Comparison of ENCODE assay signal across 8 cellular contexts in genomic region chr9:86146671-86147070, GRCh38. TPM values are rescaled to one million over a fixed set of nuclear protein-coding genes. Genes with fewer than 3 reads are reported as not detected.
A peak's percentile ranks its signal among the peaks of the same experiment; 100 is the strongest.
DNase-seq lines count a peak whose midpoint lies in the region; ATAC-seq and TF ChIP-seq lines count a peak whose summit lies in the region.
"Not testable (repeated sequence)": the region's sequence is repeated elsewhere in the genome, so short reads cannot be mapped to it uniquely, and the experiment has no call there.
"Had no signal": no experiment of that assay in that cellular context is flagged by ENCODE, and none has a peak within 500 bp of the region (broad histone marks: within the 10 kb centered on the region; RNA-seq: fewer than 3 reads in every experiment).

No MANE protein-coding gene starts in this region.

- H3K4me3 Mint-ChIP-seq in Caco-2 (ENCODE audit: unreplicated experiment): peak overlapping the region; percentile 23

- peaks cover 11% of the 10 kb centered on the region for H3K4me1 Mint-ChIP-seq in Caco-2 (ENCODE audit: low read depth, unreplicated experiment)

- not testable (repeated sequence) for TF ChIP-seq CTCF in Caco-2 (IDR thresholded peaks at IDR 0.05; ENCODE audit: insufficient read depth in 1 of 2, low read depth in 1 of 2, low read length in 1 of 2, severe bottlenecking in 1 of 2, unreplicated experiment in 1 of 2); HCT116 (IDR thresholded peaks at IDR 0.05 in 2 of 3, conservative IDR thresholded peaks at IDR 0.05 in 1 of 3; ENCODE audit: borderline replicate concordance in 1 of 3, insufficient read depth in 1 of 3, low read depth in 2 of 3, low read length in 2 of 3); SK-N-SH (IDR thresholded peaks at IDR 0.05); fibroblast of mammary gland (conservative IDR thresholded peaks at IDR 0.05; ENCODE audit: control insufficient read depth, insufficient read depth, low read depth, low read length)

- not testable (repeated sequence) for H3K4me3 ChIP-seq in Caco-2 (ENCODE audit: low read depth, low read length); HCT116 (replicated peaks in 1 of 2; ENCODE audit: low read depth in 1 of 2, low read length in 2 of 2); SK-N-SH (ENCODE audit: low read depth in 2 of 2, low read length in 1 of 2); fibroblast of mammary gland (ENCODE audit: control insufficient read depth, low read depth, low read length)

- RAD21 ChIA-PET in HCT116 (lab: Charles Lee; ENCODE audit: low non-redundant PET in 1 of 2, low total read pairs in 2 of 2, uncharacterized antibody in 2 of 2, unreplicated experiment in 2 of 2): not testable (repeated sequence)

- not testable (repeated sequence) for DNase-seq in Caco-2; HCT116 (ENCODE audit: low read depth, low spot score); SK-N-SH
- DNase-seq in LHCN-M2 (ENCODE audit: low read depth) (peak; percentile 17), astrocyte of the hippocampus (ENCODE audit: low read depth, low spot score) (peak; percentile 37), fibroblast of mammary gland (ENCODE audit: low read depth) (peak; percentile 5), renal cortical epithelial cell (ENCODE audit: low read depth) (peak; percentile 38)

- H3K9ac ChIP-seq in HCT116 (ENCODE audit: low read length); SK-N-SH: not testable (repeated sequence)

- H3K27me3 Mint-ChIP-seq in Caco-2 (ENCODE audit: insufficient read depth, unreplicated experiment): not testable (repeated sequence)

- H3K4me1 ChIP-seq in Caco-2; SK-N-SH (ENCODE audit: control insufficient read depth in 1 of 2, insufficient read depth in 2 of 2, low read depth in 1 of 2, low read length in 1 of 2): not testable (repeated sequence)
- H3K4me1 ChIP-seq in HCT116 (ENCODE audit: control insufficient read depth in 1 of 2, insufficient read depth in 2 of 2, low read length in 2 of 2): peaks cover 0 to 17% of the 10 kb centered on the region in 2 experiments; a peak in 1 of 4 replicates

- H3K27ac ChIP-seq in HCT116 (ENCODE audit: low read depth, low read length); SK-N-SH (ENCODE audit: low read depth in 2 of 2, low read length in 1 of 2): not testable (repeated sequence)

- TF ChIP-seq RAD21 in HCT116 (IDR thresholded peaks at IDR 0.05; ENCODE audit: low read depth); SK-N-SH (IDR thresholded peaks at IDR 0.05; ENCODE audit: low read length): not testable (repeated sequence)

- not testable (repeated sequence) for H3K9me3 ChIP-seq in Caco-2; HCT116 (ENCODE audit: control insufficient read depth in 1 of 2, insufficient read depth in 1 of 2, low read depth in 1 of 2, low read length in 2 of 2); SK-N-SH

- intact Hi-C loops in Caco-2 (cut with micrococcal nuclease; ENCODE audit: unreplicated experiment); HCT116 (cut with micrococcal nuclease): not testable (repeated sequence)

- not testable (repeated sequence) for H3K79me2 ChIP-seq in HCT116 (ENCODE audit: insufficient read depth, low read length); SK-N-SH (ENCODE audit: insufficient read depth)

- H3K36me3 Mint-ChIP-seq in Caco-2 (ENCODE audit: insufficient read depth, unreplicated experiment): not testable (repeated sequence)

- not testable (repeated sequence) for H3K9me2 ChIP-seq in HCT116 (ENCODE audit: insufficient read depth); SK-N-SH

- not testable (repeated sequence) for H2AFZ ChIP-seq in HCT116 (ENCODE audit: low read depth, low read length, poor library complexity, severe bottlenecking); SK-N-SH (ENCODE audit: low read depth)

- H3K27me3 ChIP-seq in Caco-2 (replicated peaks; ENCODE audit: control insufficient read depth, insufficient read depth, low read length); HCT116 (ENCODE audit: insufficient read depth, low read length); SK-N-SH (ENCODE audit: insufficient read depth): not testable (repeated sequence)

- CTCF ChIA-PET in Caco-2 (lab: Charles Lee); HCT116 (lab: Charles Lee); SK-N-SH (lab: Yijun Ruan, JAX): not testable (repeated sequence)

- TF ChIP-seq POLR2A in HCT116 (IDR thresholded peaks at IDR 0.05; ENCODE audit: borderline replicate concordance, extremely low read depth, insufficient read depth, insufficient read length): not testable (repeated sequence)

- H3K36me3 ChIP-seq in Caco-2 (ENCODE audit: control insufficient read depth, insufficient read depth, low read length); HCT116 (ENCODE audit: control insufficient read depth in 1 of 2, insufficient read depth in 2 of 2, low read length in 2 of 2); SK-N-SH (replicated peaks in 1 of 2; ENCODE audit: control insufficient read depth in 1 of 2, insufficient read depth in 2 of 2, low read length in 1 of 2): not testable (repeated sequence)

- ATAC-seq in HCT116: not testable (repeated sequence)

- not testable (repeated sequence) for H4K20me1 ChIP-seq in HCT116 (ENCODE audit: insufficient read depth); SK-N-SH (ENCODE audit: insufficient read depth)

- H3K9me3 Mint-ChIP-seq in Caco-2 (ENCODE audit: unreplicated experiment): peaks cover 16% of the 10 kb centered on the region

- H3K4me2 ChIP-seq in HCT116 (ENCODE audit: low read length): peak overlapping the region; percentile 13; the same call in 1 of the 2 replicates
- H3K4me2 ChIP-seq in SK-N-SH: not testable (repeated sequence)

- POLR2A ChIA-PET in Caco-2 (lab: Charles Lee); HCT116 (lab: Charles Lee); SK-N-SH (lab: Yijun Ruan, JAX): not testable (repeated sequence)

- not testable (repeated sequence) for BruUV-seq in Caco-2 (replicated peaks; lab: Mats Ljungman, UMichigan); HCT116 (replicated peaks; lab: Mats Ljungman, UMichigan)

- not testable (repeated sequence) for H3K27ac Mint-ChIP-seq in Caco-2 (ENCODE audit: unreplicated experiment)

- WGBS in SK-N-SH (ENCODE audit: low lambda C conversion rate): 41% methylated on average over 4 of the region's 4 CpGs

- TF ChIP-seq EP300 in SK-N-SH (IDR thresholded peaks at IDR 0.05; ENCODE audit: borderline replicate concordance in 1 of 2, low read depth in 1 of 2, low read length in 1 of 2): not testable (repeated sequence)

- not testable (repeated sequence) for H3F3A ChIP-seq in SK-N-SH (replicated peaks; ENCODE audit: insufficient read depth)

TF ChIP-seq in SK-N-SH, 30 proteins besides CTCF, POLR2A, EP300 and RAD21:
- TF ChIP-seq FOSL2 (IDR thresholded peaks at IDR 0.05; ENCODE audit: borderline replicate concordance, low read depth): peak; percentile 9; the same call in 1 of the 2 replicates

RNA-seq across cellular contexts. Expression of gene GOLM1, which starts 47.3 kb away (rescaled TPM):
- total RNA-seq in Caco-2 (2022) (53.6 and 60.0 TPM in 2 replicates), HCT116 (2021; ENCODE audit: unreplicated experiment) (69.8 TPM), LHCN-M2 (2014; rRNA removed) (39.0 and 48.5 TPM in 2 replicates), renal cortical epithelial cell (81.1 and 177 TPM in 2 replicates)
- polyA plus RNA-seq in HCT116 (2012): 59.2 and 68.3 TPM in 2 replicates
- 20.3 TPM for polyA plus RNA-seq in LHCN-M2 (2012)
- 69.8 and 83.2 TPM in 2 replicates for polyA plus RNA-seq in SK-N-SH (2012; rRNA removed)
- polyA plus RNA-seq in SK-N-SH (2012; cell fraction: cytosol; rRNA removed): 76.9 and 101 TPM in 2 replicates
- polyA plus RNA-seq in SK-N-SH (2012; cell fraction: nucleus; rRNA removed): 20.0 and 33.9 TPM in 2 replicates
- total RNA-seq: CD4-positive, alpha-beta memory T cell had no signal
